9 cellular contexts compared by ENCODE assay signal in the genomic region with DNA sequence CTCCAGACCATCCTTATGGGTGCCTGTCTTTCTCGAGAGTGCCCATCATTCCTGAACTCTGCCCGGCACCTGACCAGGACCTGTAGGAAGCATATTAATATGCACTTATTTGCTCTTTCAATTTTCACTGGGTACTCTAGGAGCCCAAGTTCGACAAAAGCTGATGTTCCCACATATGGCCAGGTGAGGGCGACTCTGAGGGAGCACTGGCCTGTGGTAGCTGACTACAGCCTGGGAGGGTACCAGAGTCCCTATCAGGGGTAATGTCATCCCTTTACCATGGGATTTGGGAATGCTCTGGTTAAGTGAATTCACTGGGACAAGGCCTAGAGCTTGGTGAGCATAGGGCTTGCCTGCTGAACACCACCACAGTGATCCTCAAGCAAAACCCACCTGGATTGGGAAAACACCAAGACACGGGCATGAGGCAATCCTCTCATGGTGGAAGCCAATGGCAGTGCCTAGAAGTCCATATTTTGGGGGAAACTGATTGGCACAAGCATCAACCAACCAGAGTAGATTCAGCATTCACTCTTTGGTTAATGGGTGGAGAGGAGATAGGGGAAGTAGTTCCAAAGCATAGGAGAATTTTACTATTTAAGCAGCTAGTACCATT.
A peak's percentile ranks its signal among the peaks of the same experiment; 100 is the strongest.
DNase-seq lines count a peak whose midpoint lies in the region; ATAC-seq and TF ChIP-seq lines count a peak whose summit lies in the region.
"Had no signal": no experiment of that assay in that cellular context is flagged by ENCODE, and none has a peak within 500 bp of the region (broad histone marks: within the 10 kb centered on the region; RNA-seq: fewer than 3 reads in every experiment).

No MANE protein-coding gene starts in this region.

- CTCF ChIA-PET in Calu3 (lab: Charles Lee), result interaction anchor here (1.6 kb wide), 1 partner anchor 205 kb away, joined by 12 read pairs; no protein-coding TSS in a partner anchor

- H3K27me3 Mint-ChIP-seq in Calu3 (ENCODE audit: unreplicated experiment), result peaks cover 56% of the 10 kb centered on the region
- H3K27me3 Mint-ChIP-seq: activated naive CD8-positive, alpha-beta T cell had no signal

- H3K36me3 Mint-ChIP-seq in Calu3 (ENCODE audit: insufficient read depth, unreplicated experiment), result no peaks in the 10 kb centered on the region
- H3K36me3 Mint-ChIP-seq: activated naive CD8-positive, alpha-beta T cell had no signal

- DNase-seq in Calu3 (peak; percentile 42), KBM-7 (peak; percentile 54), lung microvascular endothelial cell (ENCODE audit: low read depth in 2 of 2) (peak; percentile 20)
- peak; percentile 28 for DNase-seq in activated T-cell treated with anti-CD3 and anti-CD28 coated beads, Interleukin-2, amount 50 U/mL, for 1 hour

- H3K9me3 Mint-ChIP-seq in Calu3 (ENCODE audit: low read depth, unreplicated experiment), result no peaks in the 10 kb centered on the region

- no TSS peak for BruUV-seq in Calu3 (replicated peaks; lab: Mats Ljungman, UMichigan)

- intact Hi-C loops in Calu3 (cut with micrococcal nuclease; ENCODE audit: unreplicated experiment), result loop anchor here (5.0 kb wide), 1 partner anchor 203 kb away; no protein-coding TSS in a partner anchor

- in situ Hi-C loops in KBM-7 (cut with MboI; ENCODE audit: low pct_unique_long_range_greater_than_20kb, low sequenced_read_pairs), result no loop called here

- no peak overlapping the region for H3K4me3 Mint-ChIP-seq in Calu3 (ENCODE audit: low read depth, unreplicated experiment)
- H3K4me3 Mint-ChIP-seq: activated naive CD8-positive, alpha-beta T cell had no signal

- peak; percentile 51 for TF ChIP-seq CTCF in Calu3 (IDR thresholded peaks at IDR 0.05; ENCODE audit: unreplicated experiment)

- no peak overlapping the region for H3K27ac Mint-ChIP-seq in Calu3 (ENCODE audit: unreplicated experiment)
- H3K27ac Mint-ChIP-seq: activated naive CD8-positive, alpha-beta T cell had no signal

- ATAC-seq in GM21825 (IDR thresholded peaks at IDR 0.05; ENCODE audit: unreplicated experiment) (no peak), GM19328 (IDR thresholded peaks at IDR 0.05; ENCODE audit: unreplicated experiment) (no peak), HG02759 (IDR thresholded peaks at IDR 0.05; ENCODE audit: unreplicated experiment) (no peak), GM21381 (IDR thresholded peaks at IDR 0.05; ENCODE audit: unreplicated experiment) (no peak)

- H3K4me1 Mint-ChIP-seq in Calu3 (ENCODE audit: low read depth, unreplicated experiment), result no peaks in the 10 kb centered on the region
